In genomic region chr16:87498324-87499188, GRCh38 we compare ENCODE assay signal across 1 cellular context.
TF ChIP-seq lines count a peak whose summit lies in the region.

No MANE protein-coding gene starts in this region.

TF ChIP-seq in HepG2, 621 proteins besides CTCF, POLR2A, EP300 and RAD21 (continued from another document and continues in another):
- TF ChIP-seq ZBTB3 (CRISPR knock-in tag; IDR thresholded peaks at IDR 0.05; ENCODE audit: borderline replicate concordance, low read depth) (no peak), RAD51 (IDR thresholded peaks at IDR 0.05; ENCODE audit: borderline replicate concordance) (no peak), ZNF720 (CRISPR knock-in tag; IDR thresholded peaks at IDR 0.05) (no peak), KAT2B (IDR thresholded peaks at IDR 0.05; ENCODE audit: borderline replicate concordance, low read depth, low read length) (no peak), PTBP1 (IDR thresholded peaks at IDR 0.05; ENCODE audit: low read depth, low read length, poor library complexity, severe bottlenecking) (no peak), FOXP4 (CRISPR knock-in tag; IDR thresholded peaks at IDR 0.05) (peak; percentile 73), THAP8 (CRISPR knock-in tag; IDR thresholded peaks at IDR 0.05; ENCODE audit: borderline replicate concordance) (no peak), EED (CRISPR knock-in tag; IDR thresholded peaks at IDR 0.05) (no peak), HMG20A (CRISPR knock-in tag; IDR thresholded peaks at IDR 0.05; ENCODE audit: borderline replicate concordance) (peak; percentile 74), HCFC1 (IDR thresholded peaks at IDR 0.05; ENCODE audit: low read depth, low read length) (no peak), ATF4 (CRISPR knock-in tag; IDR thresholded peaks at IDR 0.05) (peak in 1 of 2 experiments; percentile 58; a peak in 2 of 4 replicates), JUNB (CRISPR knock-in tag; IDR thresholded peaks at IDR 0.05; ENCODE audit: borderline replicate concordance) (no peak), ZNF234 (CRISPR knock-in tag; conservative IDR thresholded peaks at IDR 0.05) (no peak), FIP1L1 (IDR thresholded peaks at IDR 0.05; ENCODE audit: borderline replicate concordance, insufficient read depth, low read depth, low read length) (no peak), MEF2D (CRISPR knock-in tag; IDR thresholded peaks at IDR 0.05) (no peak), ZSCAN12 (CRISPR knock-in tag; IDR thresholded peaks at IDR 0.05) (no peak), ADNP (CRISPR knock-in tag; IDR thresholded peaks at IDR 0.05) (no peak), KLF16 (CRISPR knock-in tag; IDR thresholded peaks at IDR 0.05) (peak in 1 of 2 experiments; percentile 37; a peak in 1 of 4 replicates), ZNF574 (CRISPR knock-in tag; IDR thresholded peaks at IDR 0.05) (no peak), ZNF367 (CRISPR knock-in tag; IDR thresholded peaks at IDR 0.05; ENCODE audit: borderline replicate concordance) (no peak), ZNF263 (CRISPR knock-in tag; IDR thresholded peaks at IDR 0.05) (no peak), MXI1 (IDR thresholded peaks at IDR 0.05; ENCODE audit: borderline replicate concordance, low read depth, low read length) (no peak), RNF2 (conservative IDR thresholded peaks at IDR 0.05; ENCODE audit: low read depth) (no peak), ZNF20 (CRISPR knock-in tag; IDR thresholded peaks at IDR 0.05) (no peak), ARID2 (CRISPR knock-in tag; IDR thresholded peaks at IDR 0.05; ENCODE audit: borderline replicate concordance) (no peak), NFKB2 (CRISPR knock-in tag; IDR thresholded peaks at IDR 0.05; ENCODE audit: borderline replicate concordance) (no peak), TSC22D2 (CRISPR knock-in tag; IDR thresholded peaks at IDR 0.05; ENCODE audit: borderline replicate concordance) (no peak), ZNF18 (CRISPR knock-in tag; IDR thresholded peaks at IDR 0.05; ENCODE audit: insufficient replicate concordance) (no peak), ETS1 (CRISPR knock-in tag; IDR thresholded peaks at IDR 0.05) (no peak), ZNF784 (CRISPR knock-in tag; IDR thresholded peaks at IDR 0.05; ENCODE audit: borderline replicate concordance) (no peak), JDP2 (CRISPR knock-in tag; IDR thresholded peaks at IDR 0.05; ENCODE audit: borderline replicate concordance) (no peak), ZNF468 (CRISPR knock-in tag; IDR thresholded peaks at IDR 0.05) (no peak), CHD4 (IDR thresholded peaks at IDR 0.05; ENCODE audit: borderline replicate concordance, low read length) (no peak), ZNF776 (CRISPR knock-in tag; IDR thresholded peaks at IDR 0.05) (no peak), ZNF850 (CRISPR knock-in tag; conservative IDR thresholded peaks at IDR 0.05) (no peak), ZNF17 (CRISPR knock-in tag; IDR thresholded peaks at IDR 0.05) (no peak), HINFP (CRISPR knock-in tag; IDR thresholded peaks at IDR 0.05; ENCODE audit: low read depth) (no peak), RERE (CRISPR knock-in tag; IDR thresholded peaks at IDR 0.05; ENCODE audit: low read depth) (no peak), DBP (CRISPR knock-in tag; IDR thresholded peaks at IDR 0.05; ENCODE audit: not compliant biosample characterization) (no peak), ZNF770 (CRISPR knock-in tag; IDR thresholded peaks at IDR 0.05) (no peak), YY1 (IDR thresholded peaks at IDR 0.05; ENCODE audit: insufficient read depth, insufficient replicate concordance, low read depth, low read length) (no peak)
